In genomic region chr9:971901-972511, GRCh38 we compare ENCODE assay signal across 10 cellular contexts. TPM values are rescaled to one million over a fixed set of nuclear protein-coding genes. Genes with fewer than 3 reads are reported as not detected.
A peak's percentile ranks its signal among the peaks of the same experiment; 100 is the strongest.
DNase-seq lines count a peak whose midpoint lies in the region; ATAC-seq and TF ChIP-seq lines count a peak whose summit lies in the region.
"Had no signal": no experiment of that assay in that cellular context is flagged by ENCODE, and none has a peak within 500 bp of the region (broad histone marks: within the 10 kb centered on the region; RNA-seq: fewer than 3 reads in every experiment).

No MANE protein-coding gene starts in this region.

- H3K27me3 ChIP-seq in cardiac muscle cell (peaks cover 100% of the 10 kb centered on the region), upper lobe of right lung (peaks cover 100% of the 10 kb centered on the region)

- peaks cover 0 to 40% (median 7%) of the 10 kb centered on the region in 7 donors for H3K9me3 Mint-ChIP-seq in naive B cell
- H3K9me3 Mint-ChIP-seq: T-helper 1 cell treated with Interleukin-12 subunit alpha and Interleukin-12 subunit beta and Interleukin-4 antibody, amounts not matched to agents 30 μg/mL and 1 μg/mL, for 36 hours had no signal

- H3K4me1 ChIP-seq in cardiac muscle cell (ENCODE audit: low read depth) (peaks cover 10% of the 10 kb centered on the region), upper lobe of right lung (peaks cover 18% of the 10 kb centered on the region)

- H3K27me3 Mint-ChIP-seq in naive B cell, result peaks cover 57 to 76% (median 69%) of the 10 kb centered on the region in 3 donors

- peak overlapping the region; percentile 30 for H3K4me3 ChIP-seq in cardiac muscle cell
- peak overlapping the region; percentile 31 for H3K4me3 ChIP-seq in epithelial cell of proximal tubule (ENCODE audit: low read depth, low read length)
- H3K4me3 ChIP-seq in upper lobe of right lung, result peak overlapping the region; percentile 36

- no peak for ATAC-seq in Right ventricle myocardium inferior
- ATAC-seq in naive B cell (ENCODE audit: low read depth in 2 of 2), result no peak
- ATAC-seq in upper lobe of right lung, result peak; percentile 38
- no peak for ATAC-seq in HG02642 (IDR thresholded peaks at IDR 0.05; ENCODE audit: poor library complexity, unreplicated experiment)
- no peak for ATAC-seq in HG03571 (IDR thresholded peaks at IDR 0.05; ENCODE audit: unreplicated experiment)

- H3K27ac ChIP-seq in cardiac muscle cell, result no peak overlapping the region
- H3K27ac ChIP-seq in upper lobe of right lung, result no peak overlapping the region

- H3K27ac Mint-ChIP-seq in naive B cell, result peak overlapping the region in 2 of 6 donors; percentile 49 to 51

- H3K9me3 ChIP-seq in cardiac muscle cell (ENCODE audit: low read depth) (no peaks in the 10 kb centered on the region), upper lobe of right lung (no peaks in the 10 kb centered on the region)

- no peak for TF ChIP-seq CTCF in cardiac muscle cell (IDR thresholded peaks at IDR 0.05; ENCODE audit: low read depth, low read length)
- TF ChIP-seq CTCF in epithelial cell of proximal tubule (conservative IDR thresholded peaks at IDR 0.05; ENCODE audit: low read depth, low read length), result no peak
- no peak for TF ChIP-seq CTCF in upper lobe of right lung (IDR thresholded peaks at IDR 0.05)

- H3K36me3 ChIP-seq in cardiac muscle cell, result no peaks in the 10 kb centered on the region
- no peaks in the 10 kb centered on the region for H3K36me3 ChIP-seq in upper lobe of right lung

- H3K4me3 Mint-ChIP-seq in naive B cell, result peak overlapping the region in 7 of 8 donors; percentile 6 to 66 (median 43)
- H3K4me3 Mint-ChIP-seq: T-helper 1 cell treated with Interleukin-12 subunit alpha and Interleukin-12 subunit beta and Interleukin-4 antibody, amounts not matched to agents 30 μg/mL and 1 μg/mL, for 36 hours had no signal

- DNase-seq in cardiac muscle cell (ENCODE audit: low read depth in 1 of 2, low spot score in 1 of 2) (peak in 1 of 2 donors; percentile 67), Right ventricle myocardium inferior (ENCODE audit: missing footprints) (no peak), epithelial cell of proximal tubule (ENCODE audit: low read depth) (no peak), naive B cell (no peak), upper lobe of right lung (no peak), NCI-H1417 treated with DMSO at 0.1 percent for 48 hours (lab: John Stamatoyannopoulos, UW) (no peak)

- H3K36me3 Mint-ChIP-seq in naive B cell, result peaks cover 10 to 12% of the 10 kb centered on the region in 2 donors

- peaks cover 0 to 34% (median 7%) of the 10 kb centered on the region in 3 donors for H3K4me1 Mint-ChIP-seq in naive B cell

- intact Hi-C loops in Right ventricle myocardium inferior (cut with DNase I), result no loop called here
- intact Hi-C loops in upper lobe of right lung (cut with DNase I), result no loop called here

RNA-seq across cellular contexts. Expression of gene DMRT3, which starts 4.4 kb away (rescaled TPM):
- total RNA-seq in cardiac muscle cell (0.35 TPM in 1 of 2 replicates, not detected in the other), Right ventricle myocardium inferior (not detected), epithelial cell of proximal tubule (0.29 and 1.4 TPM in 2 replicates), upper lobe of right lung (not detected)
- polyA plus RNA-seq in cardiac muscle cell (not detected in 2 replicates), naive B cell (ENCODE audit: low read depth in 6 of 6) (not detected)
- total RNA-seq: LHCN-M2 had no signal
